In genomic region chr6:12258191-12258590, GRCh38 we compare ENCODE assay signal across 23 cellular contexts.
"Had no signal": no experiment of that assay in that cellular context is flagged by ENCODE, and none has a peak within 500 bp of the region (broad histone marks: within the 10 kb centered on the region; RNA-seq: fewer than 3 reads in every experiment).

No MANE protein-coding gene starts in this region.

- ATAC-seq: effector memory CD8-positive, alpha-beta T cell; esophagus mucosa; gastrocnemius medialis; heart right ventricle; left cardiac atrium; left lung; left ventricle myocardium superior; lower lobe of right lung; naive thymus-derived CD4-positive, alpha-beta T cell had no signal

- H3K27me3 ChIP-seq: colonic mucosa, esophagus squamous epithelium, gastrocnemius medialis, left lung had no signal

- H3K9me3 Mint-ChIP-seq: dendritic cell treated with granulocyte-macrophage colony-stimulating factor and Interleukin-4, amounts not matched to agents 40 ng/mL and 50 ng/mL, for 4 days; effector memory CD8-positive, alpha-beta T cell; endodermal cell had no signal

- DNase-seq: colonic mucosa; cortex of kidney; effector CD8-positive, alpha-beta T cell; effector memory CD8-positive, alpha-beta T cell; endodermal cell; erythroblast; esophagus squamous epithelium; foreskin melanocyte; gastrocnemius medialis; glutamatergic neuron; head of caudate nucleus; heart right ventricle; hippocampal formation; left cardiac atrium; left lung; left ventricle myocardium superior; lower lobe of right lung; mesenchymal stem cell; midbrain; naive thymus-derived CD4-positive, alpha-beta T cell had no signal

- H3K27ac ChIP-seq: colonic mucosa, epithelial cell of prostate, esophagus squamous epithelium, gastrocnemius medialis, heart right ventricle, left lung, lower lobe of right lung had no signal

- H3K36me3 ChIP-seq: colonic mucosa, esophagus squamous epithelium, gastrocnemius medialis, heart right ventricle, left lung, lower lobe of right lung had no signal

- H3K4me1 ChIP-seq: colonic mucosa, esophagus squamous epithelium, gastrocnemius medialis, lower lobe of right lung had no signal

- H3K4me3 Mint-ChIP-seq: dendritic cell treated with granulocyte-macrophage colony-stimulating factor and Interleukin-4, amounts not matched to agents 40 ng/mL and 50 ng/mL, for 4 days; effector memory CD8-positive, alpha-beta T cell; endodermal cell; naive thymus-derived CD4-positive, alpha-beta T cell had no signal

- H3K4me1 Mint-ChIP-seq: endodermal cell; naive thymus-derived CD4-positive, alpha-beta T cell had no signal

- H3K4me3 ChIP-seq: colonic mucosa, esophagus squamous epithelium, gastrocnemius medialis, heart right ventricle, left lung, lower lobe of right lung had no signal

- H3K27ac Mint-ChIP-seq: dendritic cell treated with granulocyte-macrophage colony-stimulating factor and Interleukin-4, amounts not matched to agents 40 ng/mL and 50 ng/mL, for 4 days; effector memory CD8-positive, alpha-beta T cell; endodermal cell; naive thymus-derived CD4-positive, alpha-beta T cell had no signal
